Comparison of ENCODE assay signal across 1 cellular context in genomic region chr14:69693145-69693544, GRCh38.
TF ChIP-seq lines count a peak whose summit lies in the region.

No MANE protein-coding gene starts in this region.

TF ChIP-seq in SK-N-SH treated with all-trans-retinoic acid at 6 μM for 48 hours, 23 proteins besides CTCF, POLR2A, EP300 and RAD21 (continued from another document):
- TF ChIP-seq POU6F1 (CRISPR knock-in tag; IDR thresholded peaks at IDR 0.05; ENCODE audit: borderline replicate concordance, low read depth), result no peak
- TF ChIP-seq ESRRG (CRISPR knock-in tag; IDR thresholded peaks at IDR 0.05), result no peak
- no peak for TF ChIP-seq CSDC2 (CRISPR knock-in tag; IDR thresholded peaks at IDR 0.05)
